20 cellular contexts compared by ENCODE assay signal in genomic region chr14:103862393-103862782, GRCh38. TPM values are rescaled to one million over a fixed set of nuclear protein-coding genes. Genes with fewer than 3 reads are reported as not detected.
DNase-seq lines count a peak whose midpoint lies in the region; ATAC-seq and TF ChIP-seq lines count a peak whose summit lies in the region.
"Had no signal": no experiment of that assay in that cellular context is flagged by ENCODE, and none has a peak within 500 bp of the region (broad histone marks: within the 10 kb centered on the region; RNA-seq: fewer than 3 reads in every experiment).

No MANE protein-coding gene starts in this region.

- peak overlapping the region; percentile 51 for H2AFZ ChIP-seq in osteoblast (ENCODE audit: low read length)
- H2AFZ ChIP-seq: GM23248 had no signal

- DNase-seq in DMS 273 (lab: John Stamatoyannopoulos, UW; ENCODE audit: unreplicated experiment) (peak; percentile 43), DMS 273 treated with DMSO at 0.1 percent for 48 hours (lab: John Stamatoyannopoulos, UW) (no peak), NCI-H1048 (lab: John Stamatoyannopoulos, UW) (peak; percentile 6), fibroblast of the aortic adventitia (ENCODE audit: low read depth) (peak; percentile 59), osteoblast (ENCODE audit: insufficient read length, low spot score, missing footprints) (peak; percentile 54), NCI-H187 treated with DMSO at 0.1 percent for 48 hours (lab: John Stamatoyannopoulos, UW) (no peak)
- DNase-seq: activated CD4-positive, alpha-beta memory T cell treated with anti-CD3 and anti-CD28 coated beads for 36 hours; DND-41; effector memory CD8-positive, alpha-beta T cell; foreskin keratinocyte; GM23248; NCI-H2227 treated with DMSO at 0.1 percent for 48 hours; stimulated activated CD4-positive, alpha-beta T cell treated with anti-CD3 and anti-CD28 coated beads, Interleukin-4, amount 100 ng/mL, for 24 hours; tibial artery had no signal

- peak overlapping the region; percentile 56 for H3K4me2 ChIP-seq in osteoblast (ENCODE audit: insufficient read depth, low read length)

- no peaks in the 10 kb centered on the region for H3K9me3 ChIP-seq in osteoblast (ENCODE audit: low read depth, low read length)
- H3K9me3 ChIP-seq: tibial artery had no signal

- no peaks in the 10 kb centered on the region for H4K20me1 ChIP-seq in osteoblast (ENCODE audit: insufficient read depth, low read length)

- H3K36me3 ChIP-seq in osteoblast (ENCODE audit: insufficient read depth, low read length): no peaks in the 10 kb centered on the region
- H3K36me3 ChIP-seq: tibial artery had no signal

- H3K4me3 ChIP-seq in fibroblast of the aortic adventitia (ENCODE audit: low read depth, low read length) (no peak overlapping the region), osteoblast (ENCODE audit: insufficient read depth, low read length) (peak overlapping the region; percentile 43)
- H3K4me3 ChIP-seq: GM23248, SK-N-MC, tibial artery had no signal

- H3K27me3 ChIP-seq in osteoblast (ENCODE audit: insufficient read depth, low read length): no peaks in the 10 kb centered on the region
- H3K27me3 ChIP-seq: foreskin keratinocyte had no signal

- no peak overlapping the region for H3K27ac ChIP-seq in osteoblast (ENCODE audit: low read depth, low read length)
- H3K27ac ChIP-seq: 22Rv1, C4-2B, foreskin keratinocyte, GM23248, SK-N-MC, tibial artery had no signal

- ATAC-seq in GM18519 (IDR thresholded peaks at IDR 0.05; ENCODE audit: low FRiP score, unreplicated experiment): no peak
- ATAC-seq in HG03159 (IDR thresholded peaks at IDR 0.05; ENCODE audit: unreplicated experiment): no peak
- ATAC-seq: effector memory CD8-positive, alpha-beta T cell; foreskin keratinocyte; sciatic nerve had no signal

- H3K79me2 ChIP-seq in osteoblast (ENCODE audit: insufficient read depth, low read length): no peaks in the 10 kb centered on the region

- TF ChIP-seq CTCF in fibroblast of the aortic adventitia (IDR thresholded peaks at IDR 0.05; ENCODE audit: insufficient read depth, low read length): no peak
- TF ChIP-seq CTCF in osteoblast (IDR thresholded peaks at IDR 0.05; ENCODE audit: extremely low read depth, low read depth, low read length): no peak

- H3K4me1 ChIP-seq in osteoblast (ENCODE audit: insufficient read depth, low read length): no peaks in the 10 kb centered on the region

RNA-seq across cellular contexts. Expression of gene PPP1R13B, which starts 15.0 kb away (rescaled TPM):
- total RNA-seq in fibroblast of the aortic adventitia (ENCODE audit: low replicate concordance) (1.2 and 4.2 TPM in 2 replicates), osteoblast (3.3 and 4.4 TPM in 2 replicates)

Comparison
In these comparisons a context has a peak if more than half of its experiments do, and no peak if none do; other contexts are left out.
1. DNase-seq: peak in DMS 273 (single experiment), NCI-H1048 (single experiment), fibroblast of the aortic adventitia (single experiment) and osteoblast (single experiment); none in DMS 273 treated with DMSO at 0.1 percent for 48 hours (single experiment) and NCI-H187 treated with DMSO at 0.1 percent for 48 hours (single experiment).